Comparison of ENCODE assay signal across 8 cellular contexts in the genomic region with DNA sequence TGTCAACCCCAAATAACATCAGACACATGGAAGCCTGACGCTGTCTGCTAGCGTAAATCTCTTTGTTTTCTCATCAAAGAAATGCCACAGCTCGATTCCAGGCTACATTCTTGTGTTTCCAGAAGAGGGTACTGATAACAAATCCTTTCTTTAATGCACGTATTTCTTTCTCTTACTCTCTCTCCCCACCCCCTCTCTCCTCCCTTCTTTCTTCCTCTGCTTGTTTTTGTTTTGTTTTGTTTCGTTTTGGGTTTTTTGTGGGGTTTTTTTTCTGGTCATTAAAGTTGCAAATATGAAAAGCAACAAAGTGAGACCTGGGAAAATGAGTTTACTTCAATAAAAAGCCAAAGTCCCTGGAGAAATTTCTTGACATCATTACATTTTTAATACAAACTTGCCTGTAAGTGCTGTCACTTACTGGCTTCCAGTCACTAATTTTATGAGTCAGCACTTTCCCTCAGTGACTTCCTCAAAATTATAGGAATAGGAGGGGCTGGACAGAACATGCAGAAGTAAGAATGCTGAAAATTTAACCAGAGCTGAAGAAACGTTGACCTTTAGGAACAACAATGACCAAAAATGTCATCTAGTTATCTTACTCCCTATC.
DNase-seq lines count a peak whose midpoint lies in the region; ATAC-seq lines count a peak whose summit lies in the region.

No MANE protein-coding gene starts in this region.

- peak overlapping the region in 10 of 11 experiments; percentile 16 to 88 (median 69); a peak in 19 of 22 replicates for H3K27ac ChIP-seq in BLaER1 treated with 17β-estradiol and CSF1 and Interleukin-3, amounts not matched to agents 10 nM and 100 nM
- H3K27ac ChIP-seq in skin epidermis: peak overlapping the region in 18 of 21 experiments; percentile 8 to 68 (median 44)

- peak; percentile 82 for DNase-seq in M059J (ENCODE audit: low read depth)
- DNase-seq in activated T-cell treated with anti-CD3 and anti-CD28 coated beads, Interleukin-2, amount 50 U/mL, for 72 hours: peak in 1 of 2 donors; percentile 21
- DNase-seq in left ventricle myocardium superior: no peak
- DNase-seq in NCI-H2029 (lab: John Stamatoyannopoulos, UW): no peak

- no peaks in the 10 kb centered on the region for H4K20me1 ChIP-seq in BLaER1 treated with 17β-estradiol and CSF1 and Interleukin-3, amounts not matched to agents 10 nM and 100 nM

- H3K9me3 Mint-ChIP-seq in activated T-cell treated with anti-CD3 and anti-CD28 coated beads, Interleukin-2, amount 50 U/mL, for 72 hours: no peaks in the 10 kb centered on the region

- H3K4me3 Mint-ChIP-seq in activated T-cell treated with anti-CD3 and anti-CD28 coated beads, Interleukin-2, amount 50 U/mL, for 72 hours: peak overlapping the region; percentile 80 to 82

- H3K4me1 ChIP-seq in BLaER1 treated with 17β-estradiol and CSF1 and Interleukin-3, amounts not matched to agents 10 nM and 100 nM: peaks cover 12 to 45% (median 19%) of the 10 kb centered on the region in 10 experiments

- H3K4me1 Mint-ChIP-seq in activated T-cell treated with anti-CD3 and anti-CD28 coated beads, Interleukin-2, amount 50 U/mL, for 72 hours (ENCODE audit: low read depth): peaks cover 50% of the 10 kb centered on the region

- ATAC-seq in GM18873 (IDR thresholded peaks at IDR 0.05; ENCODE audit: low FRiP score, unreplicated experiment) (peak; percentile 48), left ventricle myocardium superior (peak; percentile 61), HG03097 (IDR thresholded peaks at IDR 0.05; ENCODE audit: low FRiP score, unreplicated experiment) (no peak)
- ATAC-seq in activated T-cell treated with anti-CD3 and anti-CD28 coated beads, Interleukin-2, amount 50 U/mL, for 72 hours (replicated peaks in 1 of 2): peak; percentile 22 to 58

- H3K27me3 Mint-ChIP-seq in activated T-cell treated with anti-CD3 and anti-CD28 coated beads, Interleukin-2, amount 50 U/mL, for 72 hours (ENCODE audit: low read depth): peaks cover 26% of the 10 kb centered on the region

- H3K36me3 Mint-ChIP-seq in activated T-cell treated with anti-CD3 and anti-CD28 coated beads, Interleukin-2, amount 50 U/mL, for 72 hours (ENCODE audit: insufficient read depth in 2 of 2): no peaks in the 10 kb centered on the region

- H3K36me3 ChIP-seq in BLaER1 treated with 17β-estradiol and CSF1 and Interleukin-3, amounts not matched to agents 10 nM and 100 nM: no peaks in the 10 kb centered on the region

- peak overlapping the region; percentile 96 for H3K27ac Mint-ChIP-seq in activated T-cell treated with anti-CD3 and anti-CD28 coated beads, Interleukin-2, amount 50 U/mL, for 72 hours

- H3K9ac ChIP-seq in BLaER1 treated with 17β-estradiol and CSF1 and Interleukin-3, amounts not matched to agents 10 nM and 100 nM: peak overlapping the region; percentile 15 to 81 (median 56); a peak in 18 of 22 replicates

- intact Hi-C loops in left ventricle myocardium superior (cut with micrococcal nuclease): no loop called here

- no peaks in the 10 kb centered on the region for H3K9me3 ChIP-seq in BLaER1 treated with 17β-estradiol and CSF1 and Interleukin-3, amounts not matched to agents 10 nM and 100 nM (replicated peaks in 1 of 11)

- peak overlapping the region in 7 of 10 experiments; percentile 23 to 65 (median 44); a peak in 12 of 20 replicates for H3K4me3 ChIP-seq in BLaER1 treated with 17β-estradiol and CSF1 and Interleukin-3, amounts not matched to agents 10 nM and 100 nM
- H3K4me3 ChIP-seq in skin epidermis: peak overlapping the region in 2 of 7 experiments; percentile 11

- peak overlapping the region; percentile 41 to 85 (median 63) for H3K4me2 ChIP-seq in BLaER1 treated with 17β-estradiol and CSF1 and Interleukin-3, amounts not matched to agents 10 nM and 100 nM

- H3K27me3 ChIP-seq in BLaER1 treated with 17β-estradiol and CSF1 and Interleukin-3, amounts not matched to agents 10 nM and 100 nM: no peaks in the 10 kb centered on the region
